In genomic region chr4:16250665-16251365, GRCh38 we compare ENCODE assay signal across 1 cellular context.
A peak's percentile ranks its signal among the peaks of the same experiment; 100 is the strongest.
TF ChIP-seq lines count a peak whose summit lies in the region.

No MANE protein-coding gene starts in this region.

TF ChIP-seq in HepG2, 621 proteins besides CTCF, POLR2A, EP300 and RAD21 (continued from another document and continues in another):
- TF ChIP-seq, protein P1, sequence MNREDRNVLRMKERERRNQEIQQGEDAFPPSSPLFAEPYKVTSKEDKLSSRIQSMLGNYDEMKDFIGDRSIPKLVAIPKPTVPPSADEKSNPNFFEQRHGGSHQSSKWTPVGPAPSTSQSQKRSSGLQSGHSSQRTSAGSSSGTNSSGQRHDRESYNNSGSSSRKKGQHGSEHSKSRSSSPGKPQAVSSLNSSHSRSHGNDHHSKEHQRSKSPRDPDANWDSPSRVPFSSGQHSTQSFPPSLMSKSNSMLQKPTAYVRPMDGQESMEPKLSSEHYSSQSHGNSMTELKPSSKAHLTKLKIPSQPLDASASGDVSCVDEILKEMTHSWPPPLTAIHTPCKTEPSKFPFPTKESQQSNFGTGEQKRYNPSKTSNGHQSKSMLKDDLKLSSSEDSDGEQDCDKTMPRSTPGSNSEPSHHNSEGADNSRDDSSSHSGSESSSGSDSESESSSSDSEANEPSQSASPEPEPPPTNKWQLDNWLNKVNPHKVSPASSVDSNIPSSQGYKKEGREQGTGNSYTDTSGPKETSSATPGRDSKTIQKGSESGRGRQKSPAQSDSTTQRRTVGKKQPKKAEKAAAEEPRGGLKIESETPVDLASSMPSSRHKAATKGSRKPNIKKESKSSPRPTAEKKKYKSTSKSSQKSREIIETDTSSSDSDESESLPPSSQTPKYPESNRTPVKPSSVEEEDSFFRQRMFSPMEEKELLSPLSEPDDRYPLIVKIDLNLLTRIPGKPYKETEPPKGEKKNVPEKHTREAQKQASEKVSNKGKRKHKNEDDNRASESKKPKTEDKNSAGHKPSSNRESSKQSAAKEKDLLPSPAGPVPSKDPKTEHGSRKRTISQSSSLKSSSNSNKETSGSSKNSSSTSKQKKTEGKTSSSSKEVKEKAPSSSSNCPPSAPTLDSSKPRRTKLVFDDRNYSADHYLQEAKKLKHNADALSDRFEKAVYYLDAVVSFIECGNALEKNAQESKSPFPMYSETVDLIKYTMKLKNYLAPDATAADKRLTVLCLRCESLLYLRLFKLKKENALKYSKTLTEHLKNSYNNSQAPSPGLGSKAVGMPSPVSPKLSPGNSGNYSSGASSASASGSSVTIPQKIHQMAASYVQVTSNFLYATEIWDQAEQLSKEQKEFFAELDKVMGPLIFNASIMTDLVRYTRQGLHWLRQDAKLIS (CRISPR knock-in tag; IDR thresholded peaks at IDR 0.05), result no peak
- TF ChIP-seq ZNF724P (CRISPR knock-in tag; IDR thresholded peaks at IDR 0.05; ENCODE audit: borderline replicate concordance) (no peak), ZBTB20 (CRISPR knock-in tag; IDR thresholded peaks at IDR 0.05; ENCODE audit: borderline replicate concordance, low read depth) (no peak), KLF15 (CRISPR knock-in tag; IDR thresholded peaks at IDR 0.05; ENCODE audit: borderline replicate concordance) (no peak), HNF4G (IDR thresholded peaks at IDR 0.05; ENCODE audit: borderline replicate concordance, low read depth, low read length) (peak; percentile 75), HNF4G (CRISPR knock-in tag; IDR thresholded peaks at IDR 0.05; ENCODE audit: borderline replicate concordance, low read depth) (no peak; the same call in 1 of the 2 replicates), SALL1 (CRISPR knock-in tag; IDR thresholded peaks at IDR 0.05) (peak; percentile 13; the same call in 1 of the 2 replicates), ZNF121 (CRISPR knock-in tag; IDR thresholded peaks at IDR 0.05) (no peak), ZNF674 (CRISPR knock-in tag; IDR thresholded peaks at IDR 0.05; ENCODE audit: low read depth) (no peak), SOX13 (IDR thresholded peaks at IDR 0.05) (0 out of 2 replicates have a peak, but pooled peaks have one; percentile 10), SOX13 (CRISPR knock-in tag; conservative IDR thresholded peaks at IDR 0.05 in 1 of 2, IDR thresholded peaks at IDR 0.05 in 1 of 2) (peak in 1 of 2 experiments; percentile 83; a peak in 2 of 4 replicates), ZNF512B (CRISPR knock-in tag; IDR thresholded peaks at IDR 0.05; ENCODE audit: borderline replicate concordance) (no peak), CBX1 (IDR thresholded peaks at IDR 0.05; ENCODE audit: low read depth) (no peak), ZNF629 (CRISPR knock-in tag; conservative IDR thresholded peaks at IDR 0.05) (peak; percentile 56), SCMH1 (CRISPR knock-in tag; IDR thresholded peaks at IDR 0.05; ENCODE audit: borderline replicate concordance) (no peak), SOX6 (IDR thresholded peaks at IDR 0.05) (no peak), SOX6 (CRISPR knock-in tag; IDR thresholded peaks at IDR 0.05) (peak; percentile 79), ARHGAP35 (CRISPR knock-in tag; IDR thresholded peaks at IDR 0.05; ENCODE audit: borderline replicate concordance) (no peak), SMAD3 (CRISPR knock-in tag; IDR thresholded peaks at IDR 0.05) (no peak), AHR (CRISPR knock-in tag; IDR thresholded peaks at IDR 0.05) (no peak), GATA4 (IDR thresholded peaks at IDR 0.05; ENCODE audit: borderline replicate concordance, low read depth) (peak; percentile 37; the same call in 1 of the 2 replicates), SP2 (CRISPR knock-in tag; IDR thresholded peaks at IDR 0.05) (no peak), POLR2AphosphoS2 (IDR thresholded peaks at IDR 0.05; ENCODE audit: low read depth, low read length) (no peak), ARID5B (CRISPR knock-in tag; IDR thresholded peaks at IDR 0.05) (peak; percentile 87), MEIS2 (CRISPR knock-in tag; IDR thresholded peaks at IDR 0.05) (no peak), PCBP1 (IDR thresholded peaks at IDR 0.05; ENCODE audit: borderline replicate concordance, low read depth, low read length) (no peak), CREB1 (IDR thresholded peaks at IDR 0.05) (no peak), CREB1 (CRISPR knock-in tag; IDR thresholded peaks at IDR 0.05) (peak; percentile 58), ZNF264 (CRISPR knock-in tag; IDR thresholded peaks at IDR 0.05) (no peak), ZNF589 (CRISPR knock-in tag; conservative IDR thresholded peaks at IDR 0.05) (no peak), ZNF816 (CRISPR knock-in tag; IDR thresholded peaks at IDR 0.05; ENCODE audit: borderline replicate concordance) (no peak)
- TF ChIP-seq, protein P2, sequence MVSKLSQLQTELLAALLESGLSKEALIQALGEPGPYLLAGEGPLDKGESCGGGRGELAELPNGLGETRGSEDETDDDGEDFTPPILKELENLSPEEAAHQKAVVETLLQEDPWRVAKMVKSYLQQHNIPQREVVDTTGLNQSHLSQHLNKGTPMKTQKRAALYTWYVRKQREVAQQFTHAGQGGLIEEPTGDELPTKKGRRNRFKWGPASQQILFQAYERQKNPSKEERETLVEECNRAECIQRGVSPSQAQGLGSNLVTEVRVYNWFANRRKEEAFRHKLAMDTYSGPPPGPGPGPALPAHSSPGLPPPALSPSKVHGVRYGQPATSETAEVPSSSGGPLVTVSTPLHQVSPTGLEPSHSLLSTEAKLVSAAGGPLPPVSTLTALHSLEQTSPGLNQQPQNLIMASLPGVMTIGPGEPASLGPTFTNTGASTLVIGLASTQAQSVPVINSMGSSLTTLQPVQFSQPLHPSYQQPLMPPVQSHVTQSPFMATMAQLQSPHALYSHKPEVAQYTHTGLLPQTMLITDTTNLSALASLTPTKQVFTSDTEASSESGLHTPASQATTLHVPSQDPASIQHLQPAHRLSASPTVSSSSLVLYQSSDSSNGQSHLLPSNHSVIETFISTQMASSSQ (IDR thresholded peaks at IDR 0.05; ENCODE audit: low read depth), result no peak
- TF ChIP-seq, protein P2 (CRISPR knock-in tag; IDR thresholded peaks at IDR 0.05; ENCODE audit: borderline replicate concordance), result no peak; the same call in 1 of the 2 replicates
- TF ChIP-seq, protein P3, sequence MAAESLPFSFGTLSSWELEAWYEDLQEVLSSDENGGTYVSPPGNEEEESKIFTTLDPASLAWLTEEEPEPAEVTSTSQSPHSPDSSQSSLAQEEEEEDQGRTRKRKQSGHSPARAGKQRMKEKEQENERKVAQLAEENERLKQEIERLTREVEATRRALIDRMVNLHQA (CRISPR knock-in tag; IDR thresholded peaks at IDR 0.05), result no peak
- TF ChIP-seq, protein P4, sequence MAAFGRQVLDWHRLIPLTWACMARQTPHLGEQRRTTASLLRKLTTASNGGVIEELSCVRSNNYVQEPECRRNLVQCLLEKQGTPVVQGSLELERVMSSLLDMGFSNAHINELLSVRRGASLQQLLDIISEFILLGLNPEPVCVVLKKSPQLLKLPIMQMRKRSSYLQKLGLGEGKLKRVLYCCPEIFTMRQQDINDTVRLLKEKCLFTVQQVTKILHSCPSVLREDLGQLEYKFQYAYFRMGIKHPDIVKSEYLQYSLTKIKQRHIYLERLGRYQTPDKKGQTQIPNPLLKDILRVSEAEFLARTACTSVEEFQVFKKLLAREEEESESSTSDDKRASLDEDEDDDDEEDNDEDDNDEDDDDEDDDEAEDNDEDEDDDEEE (CRISPR knock-in tag; IDR thresholded peaks at IDR 0.05), result no peak
